Comparison of ENCODE assay signal across 35 cellular contexts in genomic region chr10:74882831-74883230, GRCh38. TPM values are rescaled to one million over a fixed set of nuclear protein-coding genes. Genes with fewer than 3 reads are reported as not detected.
DNase-seq lines count a peak whose midpoint lies in the region; ATAC-seq, FAIRE-seq and TF ChIP-seq lines count a peak whose summit lies in the region.
"Had no signal": no experiment of that assay in that cellular context is flagged by ENCODE, and none has a peak within 500 bp of the region (broad histone marks: within the 10 kb centered on the region; RNA-seq: fewer than 3 reads in every experiment).

No MANE protein-coding gene starts in this region.

- no peaks in the 10 kb centered on the region for H3K36me3 Mint-ChIP-seq in MCF 10A (ENCODE audit: insufficient read depth, unreplicated experiment)
- H3K36me3 Mint-ChIP-seq in activated T-helper 2 cell treated with anti-CD3 and anti-CD28 coated beads, Interferon-gamma antibody, Interleukin-2, Interleukin-4, amounts not matched to agents 10 μg/mL and 5 μg/mL and 100 μg/mL, durations not matched to agents 14 hours and 24 hours and 36 hours (ENCODE audit: low read depth) = no peaks in the 10 kb centered on the region
- H3K36me3 Mint-ChIP-seq: activated naive CD4-positive, alpha-beta T cell treated with anti-CD3 and anti-CD28 coated beads, Interleukin-2, amount 50 U/mL, for 72 hours had no signal

- intact Hi-C loops in MCF 10A (cut with micrococcal nuclease) = loop anchor here (10.0 kb wide), 2 partner anchors 112 to 222 kb away; a partner anchor contains a TSS
- intact Hi-C loops in breast epithelium (cut with DNase I; ENCODE audit: low total_unique reads) = no loop called here
- intact Hi-C loops in K562 (cut with micrococcal nuclease) = no loop called here
- intact Hi-C loops in activated T-helper 2 cell treated with anti-CD3 and anti-CD28 coated beads, Interferon-gamma antibody, Interleukin-2, Interleukin-4, amounts not matched to agents 10 μg/mL and 5 μg/mL and 100 μg/mL, durations not matched to agents 14 hours and 24 hours and 36 hours (cut with micrococcal nuclease) = no loop called here

- WGBS in K562 (ENCODE audit: insufficient coverage, low coverage, missing lambda C conversion rate) = 4% methylated on average over 3 of the region's 3 CpGs

- CTCF ChIA-PET in MCF 10A (lab: Yijun Ruan, JAX) = no interaction called here
- CTCF ChIA-PET in K562 (lab: Yijun Ruan, JAX; ENCODE audit: low intra/inter-chr PET ratio) = no interaction called here

- POLR2A ChIA-PET in MCF 10A (lab: Yijun Ruan, JAX) (interaction anchor here (1.2 kb wide), 1 partner anchor 20 kb away, joined by 3 read pairs; no protein-coding TSS in a partner anchor), K562 (lab: Yijun Ruan, JAX) (no interaction called here)

- peaks cover 2% of the 10 kb centered on the region for H3K9me1 ChIP-seq in K562 (ENCODE audit: control insufficient read depth, insufficient read depth, low read length)

- H3K4me1 Mint-ChIP-seq in MCF 10A (ENCODE audit: insufficient read depth, unreplicated experiment) = peaks cover 12% of the 10 kb centered on the region
- peaks cover 5% of the 10 kb centered on the region for H3K4me1 Mint-ChIP-seq in activated T-helper 2 cell treated with anti-CD3 and anti-CD28 coated beads, Interferon-gamma antibody, Interleukin-2, Interleukin-4, amounts not matched to agents 10 μg/mL and 5 μg/mL and 100 μg/mL, durations not matched to agents 14 hours and 24 hours and 36 hours (ENCODE audit: low read depth)
- H3K4me1 Mint-ChIP-seq: neural crest cell had no signal

- H3K79me2 ChIP-seq in K562 (ENCODE audit: control insufficient read depth, insufficient read depth, low read length) = no peaks in the 10 kb centered on the region

- H3K9ac ChIP-seq in K562 (ENCODE audit: insufficient read depth in 1 of 2, low read depth in 2 of 2, low read length in 2 of 2) = no peak overlapping the region
- H3K9ac ChIP-seq: parathyroid adenoma had no signal

- TF ChIP-seq EP300 in K562 (IDR thresholded peaks at IDR 0.05; ENCODE audit: low read length) = no peak

- ATAC-seq in K562 (no peak), HG02870 (IDR thresholded peaks at IDR 0.05; ENCODE audit: unreplicated experiment) (no peak)
- ATAC-seq: activated CD8-positive, alpha-beta T cell treated with anti-CD3 and anti-CD28 coated beads, Interleukin-2, amount 10 ng/mL, durations not matched to agents 7 days and 5 days; activated naive CD4-positive, alpha-beta T cell treated with anti-CD3 and anti-CD28 coated beads, Interleukin-2, amount 50 U/mL, for 72 hours; left lobe of liver; stimulated activated naive B cell treated with anti-CD40 and anti-IgM and Interleukin-4, amounts not matched to agents 10 μg/mL and 1 μg/mL and 100 μg/mL, for 72 hours had no signal

- no peak for TF ChIP-seq POLR2A in breast epithelium (IDR thresholded peaks at IDR 0.05)
- no peak for TF ChIP-seq POLR2A in K562 (conservative IDR thresholded peaks at IDR 0.05)

- H3K27ac ChIP-seq in breast epithelium = no peak overlapping the region
- H3K27ac ChIP-seq in K562 (ENCODE audit: extremely low read depth, low read depth, low read length) = no peak overlapping the region
- H3K27ac ChIP-seq: HL-60, parathyroid adenoma, SJCRH30, WERI-Rb-1 had no signal

- H3K4me3 ChIP-seq in breast epithelium (no peak overlapping the region), K562 (no peak overlapping the region), fibroblast of the aortic adventitia (ENCODE audit: low read depth, low read length) (no peak overlapping the region)
- H3K4me3 ChIP-seq: SJCRH30 had no signal

- H3K9me3 ChIP-seq in breast epithelium (no peaks in the 10 kb centered on the region), K562 (replicated peaks; ENCODE audit: control insufficient read depth, insufficient read depth, low read depth, low read length) (no peaks in the 10 kb centered on the region)

- H3K4me2 ChIP-seq in K562 (ENCODE audit: insufficient read depth, low read length) = no peak overlapping the region

- H3K27me3 ChIP-seq in breast epithelium = no peaks in the 10 kb centered on the region
- H3K27me3 ChIP-seq in K562 (ENCODE audit: control insufficient read depth in 2 of 2, insufficient read depth in 2 of 2, low read length in 2 of 2) = peaks cover 3 to 10% of the 10 kb centered on the region in 2 experiments; a peak in 3 of 5 replicates
- H3K27me3 ChIP-seq: SJCRH30 had no signal

- DNase-seq in MCF 10A (ENCODE audit: unreplicated experiment) = peak; percentile 18
- no peak for DNase-seq in breast epithelium (ENCODE audit: low spot score in 2 of 2)
- no peak for DNase-seq in K562 (ENCODE audit: extremely low read depth in 1 of 4, low spot score in 3 of 4)
- peak; percentile 38 for DNase-seq in fibroblast of the aortic adventitia (ENCODE audit: low read depth)
- DNase-seq in NCI-H187 (lab: John Stamatoyannopoulos, UW) = no peak
- DNase-seq in T-helper 9 cell = no peak
- DNase-seq in activated T-helper 2 cell treated with anti-CD3 and anti-CD28 coated beads, Interferon-gamma antibody, Interleukin-2, Interleukin-4, amounts not matched to agents 10 μg/mL and 5 μg/mL and 100 μg/mL, durations not matched to agents 14 hours and 24 hours and 36 hours (ENCODE audit: low spot score) = no peak
- DNase-seq: 8988T; activated CD4-positive, alpha-beta T cell treated with anti-CD3 and anti-CD28 coated beads for 4 hours; activated CD8-positive, alpha-beta T cell treated with anti-CD3 and anti-CD28 coated beads, Interleukin-2, amount 10 ng/mL, durations not matched to agents 7 days and 5 days; aorta; central memory CD4-positive, alpha-beta T cell; DND-41; glutamatergic neuron; GOT3; mesendoderm; NCI-H146; NCI-H2107; NCI-H748 treated with DMSO at 0.1 percent for 48 hours; retina; SJCRH30; small intestine; stimulated activated naive B cell treated with anti-CD40 and anti-IgM and Interleukin-4, amounts not matched to agents 10 μg/mL and 1 μg/mL and 100 μg/mL, for 72 hours; SW 1271; T1000; WERI-Rb-1 had no signal

- in situ Hi-C loops in K562 (cut with MboI) = no loop called here

- no peaks in the 10 kb centered on the region for H3K9me3 Mint-ChIP-seq in MCF 10A (ENCODE audit: unreplicated experiment)
- H3K9me3 Mint-ChIP-seq in activated T-helper 2 cell treated with anti-CD3 and anti-CD28 coated beads, Interferon-gamma antibody, Interleukin-2, Interleukin-4, amounts not matched to agents 10 μg/mL and 5 μg/mL and 100 μg/mL, durations not matched to agents 14 hours and 24 hours and 36 hours = no peaks in the 10 kb centered on the region
- H3K9me3 Mint-ChIP-seq: CD14-positive monocyte, neural crest cell had no signal

- H3K27ac Mint-ChIP-seq in MCF 10A (ENCODE audit: low read depth, unreplicated experiment) = peak overlapping the region; percentile 4
- no peak overlapping the region for H3K27ac Mint-ChIP-seq in activated T-helper 2 cell treated with anti-CD3 and anti-CD28 coated beads, Interferon-gamma antibody, Interleukin-2, Interleukin-4, amounts not matched to agents 10 μg/mL and 5 μg/mL and 100 μg/mL, durations not matched to agents 14 hours and 24 hours and 36 hours
- H3K27ac Mint-ChIP-seq: activated CD8-positive, alpha-beta T cell treated with anti-CD3 and anti-CD28 coated beads, Interleukin-2, amount 10 ng/mL, durations not matched to agents 7 days and 5 days; activated naive CD4-positive, alpha-beta T cell treated with anti-CD3 and anti-CD28 coated beads, Interleukin-2, amount 50 U/mL, for 72 hours; CD14-positive monocyte; stimulated activated naive B cell treated with anti-CD40 and anti-IgM and Interleukin-4, amounts not matched to agents 10 μg/mL and 1 μg/mL and 100 μg/mL, for 72 hours had no signal

- H3K27me3 Mint-ChIP-seq in MCF 10A (ENCODE audit: insufficient read depth, unreplicated experiment) = no peaks in the 10 kb centered on the region
- no peaks in the 10 kb centered on the region for H3K27me3 Mint-ChIP-seq in activated T-helper 2 cell treated with anti-CD3 and anti-CD28 coated beads, Interferon-gamma antibody, Interleukin-2, Interleukin-4, amounts not matched to agents 10 μg/mL and 5 μg/mL and 100 μg/mL, durations not matched to agents 14 hours and 24 hours and 36 hours (ENCODE audit: low read depth)
- H3K27me3 Mint-ChIP-seq: stimulated activated naive B cell treated with anti-CD40 and anti-IgM and Interleukin-4, amounts not matched to agents 10 μg/mL and 1 μg/mL and 100 μg/mL, for 72 hours had no signal

- H2AFZ ChIP-seq in K562 (ENCODE audit: low read depth, low read length) = no peak overlapping the region
- H2AFZ ChIP-seq: parathyroid adenoma had no signal

- no peak for FAIRE-seq in K562 (lab: Jason Lieb, UNC)
- FAIRE-seq: endometrium, islet of Langerhans, small intestine had no signal

- peaks cover 26% of the 10 kb centered on the region for H4K20me1 ChIP-seq in K562 (replicated peaks; ENCODE audit: control insufficient read depth, insufficient read depth, low read length)

- no peak for TF ChIP-seq CTCF in MCF 10A (IDR thresholded peaks at IDR 0.05; ENCODE audit: unreplicated experiment)
- no peak for TF ChIP-seq CTCF in breast epithelium (IDR thresholded peaks at IDR 0.05)
- no peak for TF ChIP-seq CTCF in K562 (IDR thresholded peaks at IDR 0.05 in 2 of 3, conservative IDR thresholded peaks at IDR 0.05 in 1 of 3; ENCODE audit: insufficient read depth in 2 of 3, low read depth in 1 of 3, low read length in 3 of 3)
- no peak for TF ChIP-seq CTCF in fibroblast of the aortic adventitia (IDR thresholded peaks at IDR 0.05; ENCODE audit: insufficient read depth, low read length)

- no peaks in the 10 kb centered on the region for H3K36me3 ChIP-seq in breast epithelium
- no peaks in the 10 kb centered on the region for H3K36me3 ChIP-seq in K562 (ENCODE audit: control insufficient read depth, insufficient read depth, low read length)
- H3K36me3 ChIP-seq: SJCRH30, WERI-Rb-1 had no signal

- H3K4me3 Mint-ChIP-seq in MCF 10A (ENCODE audit: unreplicated experiment) = no peak overlapping the region
- no peak overlapping the region for H3K4me3 Mint-ChIP-seq in activated T-helper 2 cell treated with anti-CD3 and anti-CD28 coated beads, Interferon-gamma antibody, Interleukin-2, Interleukin-4, amounts not matched to agents 10 μg/mL and 5 μg/mL and 100 μg/mL, durations not matched to agents 14 hours and 24 hours and 36 hours (ENCODE audit: low read depth)
- H3K4me3 Mint-ChIP-seq: activated CD8-positive, alpha-beta T cell treated with anti-CD3 and anti-CD28 coated beads, Interleukin-2, amount 10 ng/mL, durations not matched to agents 7 days and 5 days; CD14-positive monocyte; neural crest cell; stimulated activated naive B cell treated with anti-CD40 and anti-IgM and Interleukin-4, amounts not matched to agents 10 μg/mL and 1 μg/mL and 100 μg/mL, for 72 hours had no signal

- no TSS peak for BruUV-seq in MCF 10A (replicated peaks; lab: Mats Ljungman, UMichigan)
- BruUV-seq in K562 (replicated peaks; lab: Mats Ljungman, UMichigan) = no TSS peak

- H3K4me1 ChIP-seq in breast epithelium (no peaks in the 10 kb centered on the region), K562 (replicated peaks in 1 of 2; ENCODE audit: control insufficient read depth in 2 of 2, insufficient read depth in 2 of 2, low read length in 2 of 2) (no peaks in the 10 kb centered on the region)
- H3K4me1 ChIP-seq: SJCRH30 had no signal

- no peak for TF ChIP-seq RAD21 in K562 (CRISPR knock-in tag; conservative IDR thresholded peaks at IDR 0.05 in 1 of 2, IDR thresholded peaks at IDR 0.05 in 1 of 2)

RNA-seq across cellular contexts. Expression of gene KAT6B, which starts 56.4 kb away (rescaled TPM):
- 16.4 and 18.3 TPM in 2 replicates for total RNA-seq in MCF 10A (2022)
- total RNA-seq in breast epithelium = 10 to 100 TPM; 46.2 to 90.3 (median 55.7) TPM
- total RNA-seq in K562 (2011; cell fraction: chromatin; rRNA removed; ENCODE audit: low replicate concordance) = 43.8 and 89.7 TPM in 2 replicates
- 22.2 and 24.9 TPM in 2 replicates for total RNA-seq in K562 (2011; cell fraction: nucleolus; rRNA removed)
- total RNA-seq in K562 (2011; cell fraction: nucleoplasm; rRNA removed) = 40.7 and 66.0 TPM in 2 replicates
- total RNA-seq in K562 (2014; rRNA removed) = 6.8 and 8.0 TPM in 2 replicates
- 8.2 and 9.3 TPM in 2 replicates for total RNA-seq in K562 (2014; rRNA removed; fragmentation: Illumina TruSeq; extraction: Trizol)
- total RNA-seq in K562 (2015; rRNA removed; fragmentation: Illumina TruSeq; extraction: Trizol) = 7.1 and 7.6 TPM in 2 replicates
- total RNA-seq in K562 (2021) = 9.0 and 10.2 TPM in 2 replicates
- 2.6 and 2.7 TPM in 2 replicates for polyA plus RNA-seq in K562 (2011; rRNA removed)
- polyA plus RNA-seq in K562 (2011; cell fraction: cytosol; rRNA removed) = 2.3 and 2.4 TPM in 2 replicates
- 6.2 and 7.4 TPM in 2 replicates for polyA plus RNA-seq in K562 (2011; cell fraction: nucleus; rRNA removed)
- polyA plus RNA-seq in K562 (2012) = 4.2 and 4.4 TPM in 2 replicates
- polyA plus RNA-seq in K562 (2014; fragmentation: Illumina TruSeq; extraction: Trizol) = 7.7 and 9.2 TPM in 2 replicates
- 1 to 10 TPM; 1.4 to 2.4 TPM for polyA plus RNA-seq in K562 (2014; fragmentation: Nextera tagmentation; extraction: Ambion mirVana)
- polyA plus RNA-seq in K562 (2014; rRNA removed) = 4.5 and 4.8 TPM in 2 replicates
- polyA minus RNA-seq in K562 (2011; rRNA and poly(A)+ RNA removed) = 13.2 and 17.8 TPM in 2 replicates
- polyA minus RNA-seq in K562 (2011; cell fraction: cytosol; rRNA and poly(A)+ RNA removed) = 4.6 and 4.7 TPM in 2 replicates
- polyA minus RNA-seq in K562 (2011; cell fraction: nucleus; rRNA and poly(A)+ RNA removed) = 17.1 and 28.2 TPM in 2 replicates
- 34.7 and 38.9 TPM in 2 replicates for total RNA-seq in fibroblast of the aortic adventitia (ENCODE audit: low replicate concordance)
- 24.2 and 26.6 TPM in 2 replicates for total RNA-seq in activated T-helper 2 cell treated with anti-CD3 and anti-CD28 coated beads, Interferon-gamma antibody, Interleukin-2, Interleukin-4, amounts not matched to agents 10 μg/mL and 5 μg/mL and 100 μg/mL, durations not matched to agents 14 hours and 24 hours and 36 hours

Comparison
In these comparisons a context has a peak if more than half of its experiments do, and no peak if none do; other contexts are left out.
1. DNase-seq: peak in MCF 10A (single experiment) and fibroblast of the aortic adventitia (single experiment); none in breast epithelium (0 of 2), K562 (0 of 4), NCI-H187 (0 of 2), T-helper 9 cell (single experiment) and activated T-helper 2 cell treated with anti-CD3 and anti-CD28 coated beads, Interferon-gamma antibody, Interleukin-2, Interleukin-4, amounts not matched to agents 10 μg/mL and 5 μg/mL and 100 μg/mL, durations not matched to agents 14 hours and 24 hours and 36 hours (single experiment).